8 cellular contexts compared by ENCODE assay signal in genomic region chr20:34710568-34710839, GRCh38. TPM values are rescaled to one million over a fixed set of nuclear protein-coding genes. Genes with fewer than 3 reads are reported as not detected.
DNase-seq lines count a peak whose midpoint lies in the region; ATAC-seq and TF ChIP-seq lines count a peak whose summit lies in the region.

No MANE protein-coding gene starts in this region.

- peaks cover 24% of the 10 kb centered on the region for H3K4me1 Mint-ChIP-seq in T-helper 1 cell treated with Interleukin-12 subunit alpha and Interleukin-12 subunit beta and Interleukin-4 antibody, amounts not matched to agents 30 μg/mL and 1 μg/mL, for 36 hours (ENCODE audit: low read depth)
- H3K4me1 Mint-ChIP-seq in stimulated activated memory B cell treated with anti-CD40 and anti-IgM and Interleukin-4, amounts not matched to agents 10 μg/mL and 1 μg/mL and 100 μg/mL, for 72 hours: peaks cover 25% of the 10 kb centered on the region

- peak overlapping the region; percentile 67 for H3K27ac Mint-ChIP-seq in T-helper 1 cell treated with Interleukin-12 subunit alpha and Interleukin-12 subunit beta and Interleukin-4 antibody, amounts not matched to agents 30 μg/mL and 1 μg/mL, for 36 hours
- peak overlapping the region; percentile 85 for H3K27ac Mint-ChIP-seq in stimulated activated memory B cell treated with anti-CD40 and anti-IgM and Interleukin-4, amounts not matched to agents 10 μg/mL and 1 μg/mL and 100 μg/mL, for 72 hours

- peaks cover 0 to 48% of the 10 kb centered on the region in 2 donors for H3K36me3 ChIP-seq in gastroesophageal sphincter

- H3K9me3 Mint-ChIP-seq in T-helper 1 cell treated with Interleukin-12 subunit alpha and Interleukin-12 subunit beta and Interleukin-4 antibody, amounts not matched to agents 30 μg/mL and 1 μg/mL, for 36 hours: no peaks in the 10 kb centered on the region
- H3K9me3 Mint-ChIP-seq in stimulated activated memory B cell treated with anti-CD40 and anti-IgM and Interleukin-4, amounts not matched to agents 10 μg/mL and 1 μg/mL and 100 μg/mL, for 72 hours: no peaks in the 10 kb centered on the region

- H3K4me3 ChIP-seq in gastroesophageal sphincter: peak overlapping the region in 1 of 2 donors; percentile 66

- peaks cover 10% of the 10 kb centered on the region for H3K27me3 Mint-ChIP-seq in T-helper 1 cell treated with Interleukin-12 subunit alpha and Interleukin-12 subunit beta and Interleukin-4 antibody, amounts not matched to agents 30 μg/mL and 1 μg/mL, for 36 hours (ENCODE audit: low read depth)
- H3K27me3 Mint-ChIP-seq in stimulated activated memory B cell treated with anti-CD40 and anti-IgM and Interleukin-4, amounts not matched to agents 10 μg/mL and 1 μg/mL and 100 μg/mL, for 72 hours: no peaks in the 10 kb centered on the region

- H3K36me3 Mint-ChIP-seq in T-helper 1 cell treated with Interleukin-12 subunit alpha and Interleukin-12 subunit beta and Interleukin-4 antibody, amounts not matched to agents 30 μg/mL and 1 μg/mL, for 36 hours (ENCODE audit: low read depth): peaks cover 16% of the 10 kb centered on the region
- peaks cover 19% of the 10 kb centered on the region for H3K36me3 Mint-ChIP-seq in stimulated activated memory B cell treated with anti-CD40 and anti-IgM and Interleukin-4, amounts not matched to agents 10 μg/mL and 1 μg/mL and 100 μg/mL, for 72 hours

- TF ChIP-seq CTCF in VCaP (conservative IDR thresholded peaks at IDR 0.05) (no peak), gastroesophageal sphincter (IDR thresholded peaks at IDR 0.05) (no peak)

- H3K27me3 ChIP-seq in gastroesophageal sphincter: no peaks in the 10 kb centered on the region

- no peak for TF ChIP-seq POLR2A in gastroesophageal sphincter (IDR thresholded peaks at IDR 0.05)

- H3K27ac ChIP-seq in VCaP (peak overlapping the region; percentile 92), gastroesophageal sphincter (peak overlapping the region; percentile 55 to 100 (median 94))

- peak overlapping the region; percentile 88 for H3K4me3 Mint-ChIP-seq in T-helper 1 cell treated with Interleukin-12 subunit alpha and Interleukin-12 subunit beta and Interleukin-4 antibody, amounts not matched to agents 30 μg/mL and 1 μg/mL, for 36 hours
- H3K4me3 Mint-ChIP-seq in stimulated activated memory B cell treated with anti-CD40 and anti-IgM and Interleukin-4, amounts not matched to agents 10 μg/mL and 1 μg/mL and 100 μg/mL, for 72 hours: peak overlapping the region; percentile 73

- DNase-seq in T-helper 1 cell (no peak), NCI-H2196 treated with DMSO at 0.1 percent for 48 hours (lab: John Stamatoyannopoulos, UW; ENCODE audit: unreplicated experiment) (no peak), UCSD-AML1 (lab: John Stamatoyannopoulos, UW; ENCODE audit: unreplicated experiment) (no peak)

- peaks cover 0 to 62% (median 11%) of the 10 kb centered on the region in 3 donors for H3K4me1 ChIP-seq in gastroesophageal sphincter

- ATAC-seq in gastroesophageal sphincter (no peak), HG03159 (IDR thresholded peaks at IDR 0.05; ENCODE audit: unreplicated experiment) (no peak)
- ATAC-seq in stimulated activated memory B cell treated with anti-CD40 and anti-IgM and Interleukin-4, amounts not matched to agents 10 μg/mL and 1 μg/mL and 100 μg/mL, for 72 hours: no peak

- no peak for TF ChIP-seq EP300 in gastroesophageal sphincter (IDR thresholded peaks at IDR 0.05)

- H3K9me3 ChIP-seq in gastroesophageal sphincter: no peaks in the 10 kb centered on the region

RNA-seq across cellular contexts. Expression of gene TP53INP2, which starts 6.4 kb away (rescaled TPM):
- 10 to 100 TPM; 22.8 to 67.8 (median 53.0) TPM for total RNA-seq in gastroesophageal sphincter

RNA-seq across cellular contexts. Expression of gene PIGU, which starts 33.6 kb away (rescaled TPM):
- total RNA-seq in gastroesophageal sphincter: 10 to 100 TPM in 3 of 4 donors, 1 to 10 TPM in 1; 5.4 to 11.8 (median 10.8) TPM
